ENCODE assay signal across 11 cellular contexts in the genomic region with DNA sequence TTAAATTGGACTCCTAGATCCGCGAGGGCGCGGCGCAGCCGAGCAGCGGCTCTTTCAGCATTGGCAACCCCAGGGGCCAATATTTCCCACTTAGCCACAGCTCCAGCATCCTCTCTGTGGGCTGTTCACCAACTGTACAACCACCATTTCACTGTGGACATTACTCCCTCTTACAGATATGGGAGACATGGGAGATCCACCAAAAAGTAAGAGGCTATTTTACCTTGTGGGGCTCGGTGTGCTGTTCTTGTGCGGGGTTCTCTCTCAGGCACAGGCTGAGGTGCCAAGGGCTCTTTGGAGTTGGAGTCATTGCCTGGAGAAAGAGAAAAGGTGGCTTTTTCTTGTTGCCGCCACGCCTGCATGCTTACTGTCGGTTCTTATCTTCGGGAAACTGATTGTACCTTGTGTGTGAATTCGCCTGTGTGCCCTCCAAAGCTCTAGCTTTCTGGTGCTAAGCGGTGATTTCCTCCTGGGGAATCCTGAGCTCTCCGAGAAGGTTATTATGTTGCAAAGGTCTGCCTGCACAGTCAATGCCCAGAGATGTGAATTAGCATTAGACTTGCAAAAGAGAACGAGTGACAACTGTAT. TPM values are rescaled to one million over a fixed set of nuclear protein-coding genes. Genes with fewer than 3 reads are reported as not detected.
DNase-seq lines count a peak whose midpoint lies in the region; ATAC-seq and TF ChIP-seq lines count a peak whose summit lies in the region.
"Had no signal": no experiment of that assay in that cellular context is flagged by ENCODE, and none has a peak within 500 bp of the region (broad histone marks: within the 10 kb centered on the region; RNA-seq: fewer than 3 reads in every experiment).

No MANE protein-coding gene starts in this region.

- TF ChIP-seq CTCF in endothelial cell (IDR thresholded peaks at IDR 0.05; ENCODE audit: unreplicated experiment) (no peak), parathyroid adenoma (IDR thresholded peaks at IDR 0.05) (no peak)

- H3K9me3 ChIP-seq in ES-I3 (ENCODE audit: control insufficient read depth, insufficient read depth, low read length) (no peaks in the 10 kb centered on the region), parathyroid adenoma (ENCODE audit: control insufficient read depth, low read length) (no peaks in the 10 kb centered on the region)

- H3K9me3 Mint-ChIP-seq in endothelial cell (ENCODE audit: unreplicated experiment) = no peaks in the 10 kb centered on the region
- H3K9me3 Mint-ChIP-seq: activated naive CD4-positive, alpha-beta T cell treated with anti-CD3 and anti-CD28 coated beads, Interleukin-2, amount 50 U/mL, for 24 hours had no signal

- H2AFZ ChIP-seq in parathyroid adenoma = peak overlapping the region; percentile 61

- H3K36me3 Mint-ChIP-seq in endothelial cell (ENCODE audit: low read depth, unreplicated experiment) = no peaks in the 10 kb centered on the region
- H3K36me3 Mint-ChIP-seq: activated naive CD4-positive, alpha-beta T cell treated with anti-CD3 and anti-CD28 coated beads, Interleukin-2, amount 50 U/mL, for 24 hours had no signal

- no peak overlapping the region for H3K27ac Mint-ChIP-seq in endothelial cell (ENCODE audit: unreplicated experiment)
- H3K27ac Mint-ChIP-seq: activated naive CD4-positive, alpha-beta T cell treated with anti-CD3 and anti-CD28 coated beads, Interleukin-2, amount 50 U/mL, for 24 hours had no signal

- DNase-seq in NCI-H345 treated with DMSO at 0.1 percent for 48 hours (lab: John Stamatoyannopoulos, UW; ENCODE audit: unreplicated experiment) (peak; percentile 35), endothelial cell (ENCODE audit: low spot score) (no peak), AG08396 (ENCODE audit: low spot score) (no peak), amniotic stem cell (lab: John Stamatoyannopoulos, UW) (no peak), DMS114 treated with DMSO at 0.1 percent for 48 hours (lab: John Stamatoyannopoulos, UW; ENCODE audit: unreplicated experiment) (no peak)

- H3K9ac ChIP-seq in ES-I3 (ENCODE audit: low read depth, low read length) (peak overlapping the region; percentile 48; the same call in 1 of the 2 replicates), parathyroid adenoma (no peak overlapping the region)

- H3K4me1 ChIP-seq in ES-I3 (ENCODE audit: insufficient read depth, low read length) = peaks cover 19% of the 10 kb centered on the region; the same call in 1 of the 2 replicates
- H3K4me1 ChIP-seq in parathyroid adenoma = no peaks in the 10 kb centered on the region

- peaks cover 56% of the 10 kb centered on the region for H3K4me1 Mint-ChIP-seq in endothelial cell (ENCODE audit: unreplicated experiment)
- H3K4me1 Mint-ChIP-seq: activated naive CD4-positive, alpha-beta T cell treated with anti-CD3 and anti-CD28 coated beads, Interleukin-2, amount 50 U/mL, for 24 hours had no signal

- peak overlapping the region; percentile 57 for H3K4me2 ChIP-seq in parathyroid adenoma (ENCODE audit: low read length)

- H3K27ac ChIP-seq in parathyroid adenoma = no peak overlapping the region

- ATAC-seq in HG02610 (IDR thresholded peaks at IDR 0.05; ENCODE audit: unreplicated experiment) = no peak
- ATAC-seq: GM12878 had no signal

- H3K27me3 Mint-ChIP-seq in endothelial cell (ENCODE audit: unreplicated experiment) = peaks cover 27% of the 10 kb centered on the region

- H3K36me3 ChIP-seq in ES-I3 (ENCODE audit: insufficient read depth, low read length) (no peaks in the 10 kb centered on the region), parathyroid adenoma (ENCODE audit: control insufficient read depth, insufficient read depth, low read length) (no peaks in the 10 kb centered on the region)

- peaks cover 11% of the 10 kb centered on the region for H3K27me3 ChIP-seq in parathyroid adenoma (ENCODE audit: control insufficient read depth, insufficient read depth, low read length)

- H3K4me3 ChIP-seq in parathyroid adenoma (ENCODE audit: low read depth, low read length) = no peak overlapping the region
- H3K4me3 ChIP-seq: GM12878 had no signal

- peak overlapping the region; percentile 92 for H3K4me3 Mint-ChIP-seq in endothelial cell (ENCODE audit: unreplicated experiment)
- H3K4me3 Mint-ChIP-seq: activated naive CD4-positive, alpha-beta T cell treated with anti-CD3 and anti-CD28 coated beads, Interleukin-2, amount 50 U/mL, for 24 hours had no signal

- no peaks in the 10 kb centered on the region for H3K79me2 ChIP-seq in parathyroid adenoma

RNA-seq across cellular contexts. Expression of a gene that starts 0.3 kb away (rescaled TPM):
- 0.67 TPM for total RNA-seq in endothelial cell (ENCODE audit: unreplicated experiment)
- total RNA-seq: GM12878, myocyte had no signal
